In genomic region chr4:152462047-152462446, GRCh38 we compare ENCODE assay signal across 2 cellular contexts.
TF ChIP-seq lines count a peak whose summit lies in the region.

No MANE protein-coding gene starts in this region.

TF ChIP-seq in liver, 16 proteins besides CTCF, POLR2A, EP300 and RAD21 (continued from another document):
- no peak for TF ChIP-seq REST (IDR thresholded peaks at IDR 0.05)
- no peak for TF ChIP-seq JUND (IDR thresholded peaks at IDR 0.05)

TF ChIP-seq in SK-N-SH treated with all-trans-retinoic acid at 6 μM for 48 hours, 23 proteins besides CTCF, POLR2A, EP300 and RAD21 (continued from another document):
- no peak for TF ChIP-seq PATZ1 (CRISPR knock-in tag; IDR thresholded peaks at IDR 0.05; ENCODE audit: borderline replicate concordance)
- no peak for TF ChIP-seq RARB (CRISPR knock-in tag; IDR thresholded peaks at IDR 0.05)
